Comparison of ENCODE assay signal across 1 cellular context in genomic region chr9:72365525-72366256, GRCh38.
TF ChIP-seq lines count a peak whose summit lies in the region.

No MANE protein-coding gene starts in this region.

TF ChIP-seq in K562, 482 proteins besides CTCF, POLR2A, EP300 and RAD21 (continued from another document and continues in another):
- TF ChIP-seq ETS1 (conservative IDR thresholded peaks at IDR 0.05; ENCODE audit: control insufficient read depth, low read depth, low read length): no peak
- TF ChIP-seq, protein P1, sequence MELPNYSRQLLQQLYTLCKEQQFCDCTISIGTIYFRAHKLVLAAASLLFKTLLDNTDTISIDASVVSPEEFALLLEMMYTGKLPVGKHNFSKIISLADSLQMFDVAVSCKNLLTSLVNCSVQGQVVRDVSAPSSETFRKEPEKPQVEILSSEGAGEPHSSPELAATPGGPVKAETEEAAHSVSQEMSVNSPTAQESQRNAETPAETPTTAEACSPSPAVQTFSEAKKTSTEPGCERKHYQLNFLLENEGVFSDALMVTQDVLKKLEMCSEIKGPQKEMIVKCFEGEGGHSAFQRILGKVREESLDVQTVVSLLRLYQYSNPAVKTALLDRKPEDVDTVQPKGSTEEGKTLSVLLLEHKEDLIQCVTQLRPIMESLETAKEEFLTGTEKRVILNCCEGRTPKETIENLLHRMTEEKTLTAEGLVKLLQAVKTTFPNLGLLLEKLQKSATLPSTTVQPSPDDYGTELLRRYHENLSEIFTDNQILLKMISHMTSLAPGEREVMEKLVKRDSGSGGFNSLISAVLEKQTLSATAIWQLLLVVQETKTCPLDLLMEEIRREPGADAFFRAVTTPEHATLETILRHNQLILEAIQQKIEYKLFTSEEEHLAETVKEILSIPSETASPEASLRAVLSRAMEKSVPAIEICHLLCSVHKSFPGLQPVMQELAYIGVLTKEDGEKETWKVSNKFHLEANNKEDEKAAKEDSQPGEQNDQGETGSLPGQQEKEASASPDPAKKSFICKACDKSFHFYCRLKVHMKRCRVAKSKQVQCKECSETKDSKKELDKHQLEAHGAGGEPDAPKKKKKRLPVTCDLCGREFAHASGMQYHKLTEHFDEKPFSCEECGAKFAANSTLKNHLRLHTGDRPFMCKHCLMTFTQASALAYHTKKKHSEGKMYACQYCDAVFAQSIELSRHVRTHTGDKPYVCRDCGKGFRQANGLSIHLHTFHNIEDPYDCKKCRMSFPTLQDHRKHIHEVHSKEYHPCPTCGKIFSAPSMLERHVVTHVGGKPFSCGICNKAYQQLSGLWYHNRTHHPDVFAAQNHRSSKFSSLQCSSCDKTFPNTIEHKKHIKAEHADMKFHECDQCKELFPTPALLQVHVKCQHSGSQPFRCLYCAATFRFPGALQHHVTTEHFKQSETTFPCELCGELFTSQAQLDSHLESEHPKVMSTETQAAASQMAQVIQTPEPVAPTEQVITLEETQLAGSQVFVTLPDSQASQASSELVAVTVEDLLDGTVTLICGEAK (IDR thresholded peaks at IDR 0.05): 0 out of 2 replicates have a peak, but pooled peaks have one; percentile 13
- TF ChIP-seq, protein P1 (CRISPR knock-in tag; IDR thresholded peaks at IDR 0.05): no peak
- no peak for TF ChIP-seq ZNF551 (CRISPR knock-in tag; IDR thresholded peaks at IDR 0.05)
- TF ChIP-seq CBX3 (IDR thresholded peaks at IDR 0.05; ENCODE audit: borderline replicate concordance in 1 of 2, low read length in 2 of 2): no peak
- no peak for TF ChIP-seq PCBP1 (IDR thresholded peaks at IDR 0.05; ENCODE audit: low read depth, low read length, poor library complexity, severe bottlenecking)
- TF ChIP-seq GTF2F1 (IDR thresholded peaks at IDR 0.05; ENCODE audit: low read depth, low read length): no peak
- TF ChIP-seq, protein P2, sequence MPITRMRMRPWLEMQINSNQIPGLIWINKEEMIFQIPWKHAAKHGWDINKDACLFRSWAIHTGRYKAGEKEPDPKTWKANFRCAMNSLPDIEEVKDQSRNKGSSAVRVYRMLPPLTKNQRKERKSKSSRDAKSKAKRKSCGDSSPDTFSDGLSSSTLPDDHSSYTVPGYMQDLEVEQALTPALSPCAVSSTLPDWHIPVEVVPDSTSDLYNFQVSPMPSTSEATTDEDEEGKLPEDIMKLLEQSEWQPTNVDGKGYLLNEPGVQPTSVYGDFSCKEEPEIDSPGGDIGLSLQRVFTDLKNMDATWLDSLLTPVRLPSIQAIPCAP (CRISPR knock-in tag; IDR thresholded peaks at IDR 0.05; ENCODE audit: borderline replicate concordance): no peak
- no peak for TF ChIP-seq KAT7 (CRISPR knock-in tag; IDR thresholded peaks at IDR 0.05; ENCODE audit: borderline replicate concordance)
- TF ChIP-seq IRF2 (CRISPR knock-in tag; IDR thresholded peaks at IDR 0.05): no peak
- no peak for TF ChIP-seq CC2D1A (IDR thresholded peaks at IDR 0.05)
- TF ChIP-seq ERF (CRISPR knock-in tag; IDR thresholded peaks at IDR 0.05): 0 out of 2 replicates have a peak, but pooled peaks have one; percentile 37
- TF ChIP-seq HOXB6 (CRISPR knock-in tag; IDR thresholded peaks at IDR 0.05; ENCODE audit: borderline replicate concordance): no peak
- TF ChIP-seq NBN (IDR thresholded peaks at IDR 0.05; ENCODE audit: low read depth): no peak
- no peak for TF ChIP-seq PHTF2 (CRISPR knock-in tag; IDR thresholded peaks at IDR 0.05)
- TF ChIP-seq SMAD1 (IDR thresholded peaks at IDR 0.05; ENCODE audit: low read depth, low read length, partially characterized antibody): no peak
- TF ChIP-seq FOXA3 (CRISPR knock-in tag; conservative IDR thresholded peaks at IDR 0.05 in 1 of 2, IDR thresholded peaks at IDR 0.05 in 1 of 2): no peak
- no peak for TF ChIP-seq KHSRP (IDR thresholded peaks at IDR 0.05)
- no peak for TF ChIP-seq GTF2B (IDR thresholded peaks at IDR 0.05; ENCODE audit: extremely low read depth, insufficient read length)
- TF ChIP-seq, protein P3, sequence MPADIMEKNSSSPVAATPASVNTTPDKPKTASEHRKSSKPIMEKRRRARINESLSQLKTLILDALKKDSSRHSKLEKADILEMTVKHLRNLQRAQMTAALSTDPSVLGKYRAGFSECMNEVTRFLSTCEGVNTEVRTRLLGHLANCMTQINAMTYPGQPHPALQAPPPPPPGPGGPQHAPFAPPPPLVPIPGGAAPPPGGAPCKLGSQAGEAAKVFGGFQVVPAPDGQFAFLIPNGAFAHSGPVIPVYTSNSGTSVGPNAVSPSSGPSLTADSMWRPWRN (IDR thresholded peaks at IDR 0.05; ENCODE audit: low read depth): no peak
- no peak for TF ChIP-seq CBX2 (IDR thresholded peaks at IDR 0.05; ENCODE audit: insufficient read depth, low read length, poor library complexity, severe bottlenecking)
- no peak for TF ChIP-seq ZBTB9 (CRISPR knock-in tag; IDR thresholded peaks at IDR 0.05)
- TF ChIP-seq CHCHD3 (CRISPR knock-in tag; IDR thresholded peaks at IDR 0.05): no peak
- TF ChIP-seq, protein P4, sequence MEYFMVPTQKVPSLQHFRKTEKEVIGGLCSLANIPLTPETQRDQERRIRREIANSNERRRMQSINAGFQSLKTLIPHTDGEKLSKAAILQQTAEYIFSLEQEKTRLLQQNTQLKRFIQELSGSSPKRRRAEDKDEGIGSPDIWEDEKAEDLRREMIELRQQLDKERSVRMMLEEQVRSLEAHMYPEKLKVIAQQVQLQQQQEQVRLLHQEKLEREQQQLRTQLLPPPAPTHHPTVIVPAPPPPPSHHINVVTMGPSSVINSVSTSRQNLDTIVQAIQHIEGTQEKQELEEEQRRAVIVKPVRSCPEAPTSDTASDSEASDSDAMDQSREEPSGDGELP (CRISPR knock-in tag; IDR thresholded peaks at IDR 0.05; ENCODE audit: borderline replicate concordance): peak; percentile 42; the same call in 1 of the 2 replicates
- TF ChIP-seq ZNF121 (CRISPR knock-in tag; conservative IDR thresholded peaks at IDR 0.05): no peak
- TF ChIP-seq SIRT6 (IDR thresholded peaks at IDR 0.05; ENCODE audit: low read depth, low read length): no peak
- no peak for TF ChIP-seq U2AF1 (optimal IDR thresholded peaks at IDR 0.05; ENCODE audit: low read depth, low read length)
- TF ChIP-seq, protein P5, sequence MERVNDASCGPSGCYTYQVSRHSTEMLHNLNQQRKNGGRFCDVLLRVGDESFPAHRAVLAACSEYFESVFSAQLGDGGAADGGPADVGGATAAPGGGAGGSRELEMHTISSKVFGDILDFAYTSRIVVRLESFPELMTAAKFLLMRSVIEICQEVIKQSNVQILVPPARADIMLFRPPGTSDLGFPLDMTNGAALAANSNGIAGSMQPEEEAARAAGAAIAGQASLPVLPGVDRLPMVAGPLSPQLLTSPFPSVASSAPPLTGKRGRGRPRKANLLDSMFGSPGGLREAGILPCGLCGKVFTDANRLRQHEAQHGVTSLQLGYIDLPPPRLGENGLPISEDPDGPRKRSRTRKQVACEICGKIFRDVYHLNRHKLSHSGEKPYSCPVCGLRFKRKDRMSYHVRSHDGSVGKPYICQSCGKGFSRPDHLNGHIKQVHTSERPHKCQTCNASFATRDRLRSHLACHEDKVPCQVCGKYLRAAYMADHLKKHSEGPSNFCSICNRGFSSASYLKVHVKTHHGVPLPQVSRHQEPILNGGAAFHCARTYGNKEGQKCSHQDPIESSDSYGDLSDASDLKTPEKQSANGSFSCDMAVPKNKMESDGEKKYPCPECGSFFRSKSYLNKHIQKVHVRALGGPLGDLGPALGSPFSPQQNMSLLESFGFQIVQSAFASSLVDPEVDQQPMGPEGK (CRISPR knock-in tag; IDR thresholded peaks at IDR 0.05; ENCODE audit: borderline replicate concordance): no peak
- no peak for TF ChIP-seq ZZZ3 (IDR thresholded peaks at IDR 0.05)
- no peak for TF ChIP-seq MEF2A (IDR thresholded peaks at IDR 0.05; ENCODE audit: control insufficient read depth, low read depth, low read length)
- TF ChIP-seq CHD2 (IDR thresholded peaks at IDR 0.05; ENCODE audit: low read depth, low read length): no peak
- TF ChIP-seq FOSL1 (tag; conservative IDR thresholded peaks at IDR 0.05): no peak
- no peak for TF ChIP-seq HIVEP1 (CRISPR knock-in tag; IDR thresholded peaks at IDR 0.05)
- TF ChIP-seq NR2C2 (CRISPR knock-in tag; IDR thresholded peaks at IDR 0.05): no peak
- peak; percentile 72 for TF ChIP-seq NR2C2 (tag; IDR thresholded peaks at IDR 0.05)
- TF ChIP-seq, protein P6, sequence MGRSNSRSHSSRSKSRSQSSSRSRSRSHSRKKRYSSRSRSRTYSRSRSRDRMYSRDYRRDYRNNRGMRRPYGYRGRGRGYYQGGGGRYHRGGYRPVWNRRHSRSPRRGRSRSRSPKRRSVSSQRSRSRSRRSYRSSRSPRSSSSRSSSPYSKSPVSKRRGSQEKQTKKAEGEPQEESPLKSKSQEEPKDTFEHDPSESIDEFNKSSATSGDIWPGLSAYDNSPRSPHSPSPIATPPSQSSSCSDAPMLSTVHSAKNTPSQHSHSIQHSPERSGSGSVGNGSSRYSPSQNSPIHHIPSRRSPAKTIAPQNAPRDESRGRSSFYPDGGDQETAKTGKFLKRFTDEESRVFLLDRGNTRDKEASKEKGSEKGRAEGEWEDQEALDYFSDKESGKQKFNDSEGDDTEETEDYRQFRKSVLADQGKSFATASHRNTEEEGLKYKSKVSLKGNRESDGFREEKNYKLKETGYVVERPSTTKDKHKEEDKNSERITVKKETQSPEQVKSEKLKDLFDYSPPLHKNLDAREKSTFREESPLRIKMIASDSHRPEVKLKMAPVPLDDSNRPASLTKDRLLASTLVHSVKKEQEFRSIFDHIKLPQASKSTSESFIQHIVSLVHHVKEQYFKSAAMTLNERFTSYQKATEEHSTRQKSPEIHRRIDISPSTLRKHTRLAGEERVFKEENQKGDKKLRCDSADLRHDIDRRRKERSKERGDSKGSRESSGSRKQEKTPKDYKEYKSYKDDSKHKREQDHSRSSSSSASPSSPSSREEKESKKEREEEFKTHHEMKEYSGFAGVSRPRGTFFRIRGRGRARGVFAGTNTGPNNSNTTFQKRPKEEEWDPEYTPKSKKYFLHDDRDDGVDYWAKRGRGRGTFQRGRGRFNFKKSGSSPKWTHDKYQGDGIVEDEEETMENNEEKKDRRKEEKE (IDR thresholded peaks at IDR 0.05; ENCODE audit: borderline replicate concordance in 1 of 2, control insufficient read depth in 1 of 2, low read depth in 2 of 2, low read length in 1 of 2): no peak
- TF ChIP-seq ZNF311 (CRISPR knock-in tag; IDR thresholded peaks at IDR 0.05): no peak
- TF ChIP-seq SMAD3 (CRISPR knock-in tag; conservative IDR thresholded peaks at IDR 0.05): no peak
- TF ChIP-seq NR4A1 (CRISPR knock-in tag; IDR thresholded peaks at IDR 0.05): no peak
- TF ChIP-seq NR4A1 (tag; IDR thresholded peaks at IDR 0.05): peak; percentile 53; the same call in 1 of the 2 replicates
- TF ChIP-seq, protein P7, sequence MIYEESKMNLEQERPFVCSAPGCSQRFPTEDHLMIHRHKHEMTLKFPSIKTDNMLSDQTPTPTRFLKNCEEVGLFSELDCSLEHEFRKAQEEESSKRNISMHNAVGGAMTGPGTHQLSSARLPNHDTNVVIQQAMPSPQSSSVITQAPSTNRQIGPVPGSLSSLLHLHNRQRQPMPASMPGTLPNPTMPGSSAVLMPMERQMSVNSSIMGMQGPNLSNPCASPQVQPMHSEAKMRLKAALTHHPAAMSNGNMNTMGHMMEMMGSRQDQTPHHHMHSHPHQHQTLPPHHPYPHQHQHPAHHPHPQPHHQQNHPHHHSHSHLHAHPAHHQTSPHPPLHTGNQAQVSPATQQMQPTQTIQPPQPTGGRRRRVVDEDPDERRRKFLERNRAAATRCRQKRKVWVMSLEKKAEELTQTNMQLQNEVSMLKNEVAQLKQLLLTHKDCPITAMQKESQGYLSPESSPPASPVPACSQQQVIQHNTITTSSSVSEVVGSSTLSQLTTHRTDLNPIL (CRISPR knock-in tag; IDR thresholded peaks at IDR 0.05): no peak
- no peak for TF ChIP-seq SMARCA5 (IDR thresholded peaks at IDR 0.05)
